ENCODE assay signal across 15 cellular contexts in genomic region chr10:121594623-121595320, GRCh38. TPM values are rescaled to one million over a fixed set of nuclear protein-coding genes. Genes with fewer than 3 reads are reported as not detected.
DNase-seq lines count a peak whose midpoint lies in the region; ATAC-seq and TF ChIP-seq lines count a peak whose summit lies in the region.
"Had no signal": no experiment of that assay in that cellular context is flagged by ENCODE, and none has a peak within 500 bp of the region (broad histone marks: within the 10 kb centered on the region; RNA-seq: fewer than 3 reads in every experiment).

No MANE protein-coding gene starts in this region.

- peaks cover 32% of the 10 kb centered on the region for H3K27me3 Mint-ChIP-seq in endodermal cell (ENCODE audit: insufficient read depth)
- peaks cover 22% of the 10 kb centered on the region for H3K27me3 Mint-ChIP-seq in nephron progenitor cell (ENCODE audit: low read depth, poor library complexity)
- peaks cover 51% of the 10 kb centered on the region for H3K27me3 Mint-ChIP-seq in activated T-cell treated with anti-CD3 and anti-CD28 coated beads, Interleukin-2, amount 50 U/mL, for 24 hours
- peaks cover 37% of the 10 kb centered on the region for H3K27me3 Mint-ChIP-seq in activated T-helper 2 cell treated with anti-CD3 and anti-CD28 coated beads, Interferon-gamma antibody, Interleukin-2, Interleukin-4, amounts not matched to agents 10 μg/mL and 5 μg/mL and 100 μg/mL, durations not matched to agents 14 hours and 24 hours and 36 hours (ENCODE audit: low read depth)

- H3K4me3 Mint-ChIP-seq in endodermal cell (peak overlapping the region; percentile 71), nephron progenitor cell (peak overlapping the region; percentile 97)
- no peak overlapping the region for H3K4me3 Mint-ChIP-seq in activated T-cell treated with anti-CD3 and anti-CD28 coated beads, Interleukin-2, amount 50 U/mL, for 24 hours
- H3K4me3 Mint-ChIP-seq in activated T-helper 2 cell treated with anti-CD3 and anti-CD28 coated beads, Interferon-gamma antibody, Interleukin-2, Interleukin-4, amounts not matched to agents 10 μg/mL and 5 μg/mL and 100 μg/mL, durations not matched to agents 14 hours and 24 hours and 36 hours (ENCODE audit: low read depth), result no peak overlapping the region
- H3K4me3 Mint-ChIP-seq: stimulated activated naive CD8-positive, alpha-beta T cell treated with anti-CD3 and anti-CD28 coated beads, Interleukin-15, Interleukin-2, amounts not matched to agents 100 ng/mL and 50 ng/mL, for 24 hours had no signal

- H3K27me3 ChIP-seq in HUES64 (ENCODE audit: insufficient read depth, low read length) (peaks cover 5% of the 10 kb centered on the region; the same call in 1 of the 2 replicates), endodermal cell (ENCODE audit: control insufficient read depth, insufficient read depth, low read length, poor library complexity, severe bottlenecking) (peaks cover 41% of the 10 kb centered on the region)

- WGBS in HUES64, result 86% methylated on average over 5 of the region's 5 CpGs
- 85 to 86% methylated on average over 5 of the region's 5 CpGs for WGBS in endodermal cell (ENCODE audit: insufficient coverage in 1 of 2, insufficient read length in 1 of 2), 2 experiments

- H3K4me1 ChIP-seq in HUES64 (ENCODE audit: insufficient read depth, low read length) (peaks cover 71% of the 10 kb centered on the region), endodermal cell (ENCODE audit: control insufficient read depth, insufficient read depth, low read length) (peaks cover 12% of the 10 kb centered on the region)

- CTCF ChIA-PET in AG04449 (lab: Yijun Ruan, JAX), result interaction anchor here (0.9 to 2.9 kb wide), 2 partner anchors 14 to 646 kb away, joined by 3 to 12 read pairs; no protein-coding TSS in a partner anchor

- peak; percentile 17 for DNase-seq in AG04449 (ENCODE audit: low read depth, low spot score)
- no peak for DNase-seq in endodermal cell
- DNase-seq in nephron progenitor cell, result no peak
- no peak for DNase-seq in NCI-H187 treated with DMSO at 0.1 percent for 48 hours (lab: John Stamatoyannopoulos, UW)
- DNase-seq in activated T-cell treated with anti-CD3 and anti-CD28 coated beads, Interleukin-2, amount 50 U/mL, for 24 hours, result no peak
- DNase-seq in activated T-helper 2 cell treated with anti-CD3 and anti-CD28 coated beads, Interferon-gamma antibody, Interleukin-2, Interleukin-4, amounts not matched to agents 10 μg/mL and 5 μg/mL and 100 μg/mL, durations not matched to agents 14 hours and 24 hours and 36 hours (ENCODE audit: low spot score), result no peak
- DNase-seq: activated CD8-positive, alpha-beta memory T cell treated with anti-CD3 and anti-CD28 coated beads for 24 hours; activated gamma-delta T cell treated with Interleukin-2 at 50 U/mL for 16 hours; NCI-H2171 had no signal

- H3K9me3 ChIP-seq in HUES64 (ENCODE audit: insufficient read depth, low read depth, low read length) (no peaks in the 10 kb centered on the region), endodermal cell (ENCODE audit: control insufficient read depth, low read length) (no peaks in the 10 kb centered on the region)
- H3K9me3 ChIP-seq: A549, neutrophil had no signal

- POLR2A ChIA-PET in AG04449 (lab: Yijun Ruan, JAX), result interaction anchor here (0.9 kb wide), 1 partner anchor 67 kb away, joined by 3 read pairs; no protein-coding TSS in a partner anchor

- H3K36me3 ChIP-seq in HUES64 (ENCODE audit: insufficient read depth, low read length) (peaks cover 47% of the 10 kb centered on the region), endodermal cell (ENCODE audit: control insufficient read depth, insufficient read depth, low read length) (peaks cover 34% of the 10 kb centered on the region)
- H3K36me3 ChIP-seq: neutrophil, SJSA1 had no signal

- intact Hi-C loops in activated T-helper 2 cell treated with anti-CD3 and anti-CD28 coated beads, Interferon-gamma antibody, Interleukin-2, Interleukin-4, amounts not matched to agents 10 μg/mL and 5 μg/mL and 100 μg/mL, durations not matched to agents 14 hours and 24 hours and 36 hours (cut with micrococcal nuclease), result no loop called here

- no peak for ATAC-seq in GM18520 (IDR thresholded peaks at IDR 0.05; ENCODE audit: unreplicated experiment)
- ATAC-seq: A549 had no signal

- H3K4me1 Mint-ChIP-seq in endodermal cell (peaks cover 67% of the 10 kb centered on the region), nephron progenitor cell (peaks cover 78% of the 10 kb centered on the region)
- peaks cover 7% of the 10 kb centered on the region for H3K4me1 Mint-ChIP-seq in activated T-cell treated with anti-CD3 and anti-CD28 coated beads, Interleukin-2, amount 50 U/mL, for 24 hours (ENCODE audit: low read depth)
- H3K4me1 Mint-ChIP-seq in activated T-helper 2 cell treated with anti-CD3 and anti-CD28 coated beads, Interferon-gamma antibody, Interleukin-2, Interleukin-4, amounts not matched to agents 10 μg/mL and 5 μg/mL and 100 μg/mL, durations not matched to agents 14 hours and 24 hours and 36 hours (ENCODE audit: low read depth), result no peaks in the 10 kb centered on the region

- H3K36me3 Mint-ChIP-seq in endodermal cell (ENCODE audit: low read depth) (peaks cover 34% of the 10 kb centered on the region), nephron progenitor cell (ENCODE audit: low read depth) (peaks cover 40% of the 10 kb centered on the region)
- H3K36me3 Mint-ChIP-seq in activated T-cell treated with anti-CD3 and anti-CD28 coated beads, Interleukin-2, amount 50 U/mL, for 24 hours (ENCODE audit: low read depth), result no peaks in the 10 kb centered on the region
- H3K36me3 Mint-ChIP-seq in activated T-helper 2 cell treated with anti-CD3 and anti-CD28 coated beads, Interferon-gamma antibody, Interleukin-2, Interleukin-4, amounts not matched to agents 10 μg/mL and 5 μg/mL and 100 μg/mL, durations not matched to agents 14 hours and 24 hours and 36 hours (ENCODE audit: low read depth), result no peaks in the 10 kb centered on the region

- no peak for TF ChIP-seq CTCF in AG04449 (IDR thresholded peaks at IDR 0.05; ENCODE audit: insufficient read depth, low read length, missing control alignments)
- no peak for TF ChIP-seq CTCF in endodermal cell (conservative IDR thresholded peaks at IDR 0.05)
- TF ChIP-seq CTCF in nephron progenitor cell (IDR thresholded peaks at IDR 0.05), result no peak

- H3K27ac Mint-ChIP-seq in endodermal cell (no peak overlapping the region), nephron progenitor cell (no peak overlapping the region)
- H3K27ac Mint-ChIP-seq in activated T-cell treated with anti-CD3 and anti-CD28 coated beads, Interleukin-2, amount 50 U/mL, for 24 hours, result no peak overlapping the region
- H3K27ac Mint-ChIP-seq in activated T-helper 2 cell treated with anti-CD3 and anti-CD28 coated beads, Interferon-gamma antibody, Interleukin-2, Interleukin-4, amounts not matched to agents 10 μg/mL and 5 μg/mL and 100 μg/mL, durations not matched to agents 14 hours and 24 hours and 36 hours, result no peak overlapping the region
- H3K27ac Mint-ChIP-seq: stimulated activated naive CD8-positive, alpha-beta T cell treated with anti-CD3 and anti-CD28 coated beads, Interleukin-15, Interleukin-2, amounts not matched to agents 100 ng/mL and 50 ng/mL, for 24 hours had no signal

- H3K27ac ChIP-seq in HUES64 (ENCODE audit: low read depth, low read length) (no peak overlapping the region), endodermal cell (ENCODE audit: low read depth, low read length) (no peak overlapping the region)
- H3K27ac ChIP-seq: A549, neutrophil, SJSA1 had no signal

- H3K4me3 ChIP-seq in AG04449 (ENCODE audit: low read depth, low read length) (no peak overlapping the region), HUES64 (ENCODE audit: low read length) (peak overlapping the region; percentile 80), endodermal cell (ENCODE audit: low read length) (peak overlapping the region; percentile 92)
- H3K4me3 ChIP-seq: A549, SJSA1 had no signal

- H3K9ac ChIP-seq in HUES64 (ENCODE audit: low read depth, low read length) (no peak overlapping the region), endodermal cell (ENCODE audit: extremely low read depth, low read length, poor library complexity, severe bottlenecking) (no peak overlapping the region)

- H3K9me3 Mint-ChIP-seq in endodermal cell (peaks cover 2% of the 10 kb centered on the region), nephron progenitor cell (peaks cover 4% of the 10 kb centered on the region)
- no peaks in the 10 kb centered on the region for H3K9me3 Mint-ChIP-seq in activated T-cell treated with anti-CD3 and anti-CD28 coated beads, Interleukin-2, amount 50 U/mL, for 24 hours
- H3K9me3 Mint-ChIP-seq in activated T-helper 2 cell treated with anti-CD3 and anti-CD28 coated beads, Interferon-gamma antibody, Interleukin-2, Interleukin-4, amounts not matched to agents 10 μg/mL and 5 μg/mL and 100 μg/mL, durations not matched to agents 14 hours and 24 hours and 36 hours, result no peaks in the 10 kb centered on the region
- H3K9me3 Mint-ChIP-seq: stimulated activated naive CD8-positive, alpha-beta T cell treated with anti-CD3 and anti-CD28 coated beads, Interleukin-15, Interleukin-2, amounts not matched to agents 100 ng/mL and 50 ng/mL, for 24 hours had no signal

RNA-seq across cellular contexts. Expression of gene FGFR2, which starts 3.5 kb away (rescaled TPM):
- polyA plus RNA-seq in HUES64 (2013, experiment 1 of 2), result 45.7 TPM
- 46.9 TPM for polyA plus RNA-seq in HUES64 (2013, experiment 2 of 2)
- total RNA-seq in endodermal cell, result 10 to 100 TPM; 56.5 to 77.0 TPM
- 79.8 TPM for polyA plus RNA-seq in endodermal cell (2013, experiment 1 of 2)
- 71.0 TPM for polyA plus RNA-seq in endodermal cell (2013, experiment 2 of 2)
- not detected in 2 replicates for total RNA-seq in activated T-helper 2 cell treated with anti-CD3 and anti-CD28 coated beads, Interferon-gamma antibody, Interleukin-2, Interleukin-4, amounts not matched to agents 10 μg/mL and 5 μg/mL and 100 μg/mL, durations not matched to agents 14 hours and 24 hours and 36 hours

Comparison
In these comparisons a context has a peak if more than half of its experiments do, and no peak if none do; other contexts are left out.
1. H3K4me3 Mint-ChIP-seq: peak in endodermal cell (single experiment) and nephron progenitor cell (single experiment); none in activated T-cell treated with anti-CD3 and anti-CD28 coated beads, Interleukin-2, amount 50 U/mL, for 24 hours (single experiment) and activated T-helper 2 cell treated with anti-CD3 and anti-CD28 coated beads, Interferon-gamma antibody, Interleukin-2, Interleukin-4, amounts not matched to agents 10 μg/mL and 5 μg/mL and 100 μg/mL, durations not matched to agents 14 hours and 24 hours and 36 hours (single experiment).
2. RNA of gene FGFR2, which starts 3.5 kb away (total RNA-seq): 56.5 to 77.0 TPM in endodermal cell; not detected in activated T-helper 2 cell treated with anti-CD3 and anti-CD28 coated beads, Interferon-gamma antibody, Interleukin-2, Interleukin-4, amounts not matched to agents 10 μg/mL and 5 μg/mL and 100 μg/mL, durations not matched to agents 14 hours and 24 hours and 36 hours; every median in the first group is over 10 times any median in the second.